Comparison of ENCODE assay signal across 9 cellular contexts in the genomic region with DNA sequence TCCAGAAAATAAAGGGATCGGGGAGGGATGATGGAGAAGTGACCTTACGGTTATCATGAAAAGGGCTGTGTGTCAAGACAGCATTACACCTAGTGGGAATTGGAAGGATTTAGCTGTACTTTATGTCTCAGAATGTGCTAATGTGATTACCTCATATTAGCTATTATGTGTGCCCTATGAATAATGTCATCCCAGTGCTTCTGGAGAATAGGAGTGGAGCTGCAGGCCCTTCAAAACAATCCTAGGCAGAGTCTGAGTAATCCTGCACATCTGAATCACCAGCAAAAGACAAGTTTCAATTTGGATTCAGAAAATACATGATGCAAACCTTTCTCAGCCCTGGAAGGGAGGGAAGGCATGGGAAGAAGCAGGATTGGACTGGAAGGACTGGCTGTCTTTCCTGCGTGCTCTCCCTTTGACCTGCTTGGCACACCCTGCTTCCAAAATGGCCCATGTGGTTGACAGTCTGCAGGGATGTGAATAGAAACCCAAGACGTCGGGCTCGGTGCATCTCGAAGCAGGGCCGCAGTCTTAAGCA. TPM values are rescaled to one million over a fixed set of nuclear protein-coding genes. Genes with fewer than 3 reads are reported as not detected.
DNase-seq lines count a peak whose midpoint lies in the region; ATAC-seq and TF ChIP-seq lines count a peak whose summit lies in the region.
"Had no signal": no experiment of that assay in that cellular context is flagged by ENCODE, and none has a peak within 500 bp of the region (broad histone marks: within the 10 kb centered on the region; RNA-seq: fewer than 3 reads in every experiment).

No MANE protein-coding gene starts in this region.

- H3K27me3 Mint-ChIP-seq in type B pancreatic cell (no peaks in the 10 kb centered on the region), WTC11 (ENCODE audit: low read depth) (peaks cover 2% of the 10 kb centered on the region; the same call in 1 of the 2 replicates)

- intact Hi-C loops in dorsolateral prefrontal cortex (cut with DNase I): loop anchor here in 1 of 2 donors (5.0 kb wide), 1 partner anchor 74 kb away; no protein-coding TSS in a partner anchor

- no peaks in the 10 kb centered on the region for H3K36me3 Mint-ChIP-seq in type B pancreatic cell
- no peaks in the 10 kb centered on the region for H3K36me3 Mint-ChIP-seq in WTC11

- H3K27ac Mint-ChIP-seq in type B pancreatic cell (peak overlapping the region; percentile 82), WTC11 (no peak overlapping the region)

- H3K9me3 ChIP-seq in mucosa of rectum (ENCODE audit: control insufficient read depth in 2 of 2, low read length in 2 of 2): no peaks in the 10 kb centered on the region

- peaks cover 90% of the 10 kb centered on the region for H3K4me1 Mint-ChIP-seq in type B pancreatic cell (ENCODE audit: unreplicated experiment)
- H3K4me1 Mint-ChIP-seq in WTC11: peaks cover 34% of the 10 kb centered on the region

- peak overlapping the region in 1 of 2 donors; percentile 58 for H3K9ac ChIP-seq in mucosa of rectum (ENCODE audit: low read depth in 1 of 2, low read length in 2 of 2)

- CTCF ChIA-PET in WTC11 (lab: Charles Lee): no interaction called here

- DNase-seq in NCI-H446 treated with DMSO at 0.1 percent for 48 hours (lab: John Stamatoyannopoulos, UW) (peak; percentile 17), NCI-H446 (lab: John Stamatoyannopoulos, UW) (no peak), dorsolateral prefrontal cortex (peak in 1 of 10 donors; percentile 49), type B pancreatic cell (ENCODE audit: extremely low spot score, unreplicated experiment) (no peak), WTC11 (ENCODE audit: low spot score) (no peak), Kasumi-1 (lab: John Stamatoyannopoulos, UW) (no peak), GM19238 (ENCODE audit: insufficient read length, low spot score) (no peak)
- DNase-seq: activated naive CD4-positive, alpha-beta T cell treated with anti-CD3 and anti-CD28 coated beads, Interleukin-2, amount 50 U/mL, for 16 hours had no signal

- POLR2A ChIA-PET in WTC11 (lab: Charles Lee): no interaction called here

- no peak for ATAC-seq in WTC11

- no peaks in the 10 kb centered on the region for H3K27me3 ChIP-seq in dorsolateral prefrontal cortex
- H3K27me3 ChIP-seq in mucosa of rectum (ENCODE audit: control insufficient read depth in 2 of 2, insufficient read depth in 2 of 2, low read length in 2 of 2): no peaks in the 10 kb centered on the region

- H3K4me1 ChIP-seq in mucosa of rectum (ENCODE audit: control insufficient read depth in 2 of 2, insufficient read depth in 2 of 2, low read length in 2 of 2): peaks cover 58 to 60% of the 10 kb centered on the region in 2 donors

- H3K9me3 Mint-ChIP-seq in type B pancreatic cell (no peaks in the 10 kb centered on the region), WTC11 (no peaks in the 10 kb centered on the region)

- H3K4me3 Mint-ChIP-seq in type B pancreatic cell (no peak overlapping the region), WTC11 (no peak overlapping the region)

- TF ChIP-seq CTCF in dorsolateral prefrontal cortex (IDR thresholded peaks at IDR 0.05 in 54 of 56, conservative IDR thresholded peaks at IDR 0.05 in 2 of 56; ENCODE audit: low read depth in 1 of 56, partially characterized antibody in 56 of 56) (no peak), type B pancreatic cell (conservative IDR thresholded peaks at IDR 0.05) (no peak), WTC11 (IDR thresholded peaks at IDR 0.05) (no peak)

- H3K36me3 ChIP-seq in mucosa of rectum (ENCODE audit: control insufficient read depth in 2 of 2, insufficient read depth in 2 of 2, low read length in 2 of 2): no peaks in the 10 kb centered on the region

- H3K4me3 ChIP-seq in dorsolateral prefrontal cortex: peak overlapping the region in 1 of 59 donors; percentile 12
- H3K4me3 ChIP-seq in mucosa of rectum (ENCODE audit: low read length in 2 of 2): peak overlapping the region in 1 of 2 donors; percentile 14

- H3K27ac ChIP-seq in dorsolateral prefrontal cortex: peak overlapping the region; percentile 81 to 99 (median 95)
- H3K27ac ChIP-seq in mucosa of rectum (ENCODE audit: low read depth in 2 of 2, low read length in 2 of 2): peak overlapping the region; percentile 90 to 91

TF ChIP-seq in WTC11, 78 proteins besides CTCF, POLR2A, EP300 and RAD21:
- TF ChIP-seq, protein P1, sequence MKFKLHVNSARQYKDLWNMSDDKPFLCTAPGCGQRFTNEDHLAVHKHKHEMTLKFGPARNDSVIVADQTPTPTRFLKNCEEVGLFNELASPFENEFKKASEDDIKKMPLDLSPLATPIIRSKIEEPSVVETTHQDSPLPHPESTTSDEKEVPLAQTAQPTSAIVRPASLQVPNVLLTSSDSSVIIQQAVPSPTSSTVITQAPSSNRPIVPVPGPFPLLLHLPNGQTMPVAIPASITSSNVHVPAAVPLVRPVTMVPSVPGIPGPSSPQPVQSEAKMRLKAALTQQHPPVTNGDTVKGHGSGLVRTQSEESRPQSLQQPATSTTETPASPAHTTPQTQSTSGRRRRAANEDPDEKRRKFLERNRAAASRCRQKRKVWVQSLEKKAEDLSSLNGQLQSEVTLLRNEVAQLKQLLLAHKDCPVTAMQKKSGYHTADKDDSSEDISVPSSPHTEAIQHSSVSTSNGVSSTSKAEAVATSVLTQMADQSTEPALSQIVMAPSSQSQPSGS (CRISPR knock-in tag; IDR thresholded peaks at IDR 0.05; ENCODE audit: borderline replicate concordance, low read depth): no peak
- TF ChIP-seq, protein P2, sequence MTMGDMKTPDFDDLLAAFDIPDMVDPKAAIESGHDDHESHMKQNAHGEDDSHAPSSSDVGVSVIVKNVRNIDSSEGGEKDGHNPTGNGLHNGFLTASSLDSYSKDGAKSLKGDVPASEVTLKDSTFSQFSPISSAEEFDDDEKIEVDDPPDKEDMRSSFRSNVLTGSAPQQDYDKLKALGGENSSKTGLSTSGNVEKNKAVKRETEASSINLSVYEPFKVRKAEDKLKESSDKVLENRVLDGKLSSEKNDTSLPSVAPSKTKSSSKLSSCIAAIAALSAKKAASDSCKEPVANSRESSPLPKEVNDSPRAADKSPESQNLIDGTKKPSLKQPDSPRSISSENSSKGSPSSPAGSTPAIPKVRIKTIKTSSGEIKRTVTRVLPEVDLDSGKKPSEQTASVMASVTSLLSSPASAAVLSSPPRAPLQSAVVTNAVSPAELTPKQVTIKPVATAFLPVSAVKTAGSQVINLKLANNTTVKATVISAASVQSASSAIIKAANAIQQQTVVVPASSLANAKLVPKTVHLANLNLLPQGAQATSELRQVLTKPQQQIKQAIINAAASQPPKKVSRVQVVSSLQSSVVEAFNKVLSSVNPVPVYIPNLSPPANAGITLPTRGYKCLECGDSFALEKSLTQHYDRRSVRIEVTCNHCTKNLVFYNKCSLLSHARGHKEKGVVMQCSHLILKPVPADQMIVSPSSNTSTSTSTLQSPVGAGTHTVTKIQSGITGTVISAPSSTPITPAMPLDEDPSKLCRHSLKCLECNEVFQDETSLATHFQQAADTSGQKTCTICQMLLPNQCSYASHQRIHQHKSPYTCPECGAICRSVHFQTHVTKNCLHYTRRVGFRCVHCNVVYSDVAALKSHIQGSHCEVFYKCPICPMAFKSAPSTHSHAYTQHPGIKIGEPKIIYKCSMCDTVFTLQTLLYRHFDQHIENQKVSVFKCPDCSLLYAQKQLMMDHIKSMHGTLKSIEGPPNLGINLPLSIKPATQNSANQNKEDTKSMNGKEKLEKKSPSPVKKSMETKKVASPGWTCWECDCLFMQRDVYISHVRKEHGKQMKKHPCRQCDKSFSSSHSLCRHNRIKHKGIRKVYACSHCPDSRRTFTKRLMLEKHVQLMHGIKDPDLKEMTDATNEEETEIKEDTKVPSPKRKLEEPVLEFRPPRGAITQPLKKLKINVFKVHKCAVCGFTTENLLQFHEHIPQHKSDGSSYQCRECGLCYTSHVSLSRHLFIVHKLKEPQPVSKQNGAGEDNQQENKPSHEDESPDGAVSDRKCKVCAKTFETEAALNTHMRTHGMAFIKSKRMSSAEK (CRISPR knock-in tag; IDR thresholded peaks at IDR 0.05; ENCODE audit: borderline replicate concordance): no peak
- TF ChIP-seq FOXK1 (CRISPR knock-in tag; IDR thresholded peaks at IDR 0.05): no peak
- TF ChIP-seq EMX1 (CRISPR knock-in tag; IDR thresholded peaks at IDR 0.05): no peak
- no peak for TF ChIP-seq ELF4 (CRISPR knock-in tag; IDR thresholded peaks at IDR 0.05; ENCODE audit: low read depth)
- no peak for TF ChIP-seq NR1H2 (CRISPR knock-in tag; IDR thresholded peaks at IDR 0.05)
- no peak for TF ChIP-seq ETV6 (CRISPR knock-in tag; IDR thresholded peaks at IDR 0.05)
- TF ChIP-seq ZNF423 (CRISPR knock-in tag; IDR thresholded peaks at IDR 0.05): no peak
- TF ChIP-seq ZNF416 (CRISPR knock-in tag; IDR thresholded peaks at IDR 0.05): no peak
TF ChIP-seq in WTC11: peak in this region for 0.

RNA-seq across cellular contexts. Expression of a gene that starts 54.1 kb away (rescaled TPM):
- total RNA-seq in dorsolateral prefrontal cortex: 100 to 1,000 TPM in 34 of 120 experiments, 10 to 100 TPM in 86; 27.7 to 158 (median 75.1) TPM
- total RNA-seq in type B pancreatic cell (ENCODE audit: low replicate concordance): 22.2 and 38.1 TPM in 2 replicates
- 24.0 to 27.6 TPM (median 27.3 TPM) in 3 replicates for total RNA-seq in WTC11 (2021)
